In genomic region chr2:172087191-172087779, GRCh38 we compare ENCODE assay signal across 12 cellular contexts. TPM values are rescaled to one million over a fixed set of nuclear protein-coding genes. Genes with fewer than 3 reads are reported as not detected.
A peak's percentile ranks its signal among the peaks of the same experiment; 100 is the strongest.
DNase-seq lines count a peak whose midpoint lies in the region; ATAC-seq and TF ChIP-seq lines count a peak whose summit lies in the region.
"Had no signal": no experiment of that assay in that cellular context is flagged by ENCODE, and none has a peak within 500 bp of the region (broad histone marks: within the 10 kb centered on the region; RNA-seq: fewer than 3 reads in every experiment).

No MANE protein-coding gene starts in this region.

- H3K4me1 ChIP-seq in gastrocnemius medialis, result peaks cover 40 to 43% of the 10 kb centered on the region in 2 donors

- in situ Hi-C loops in gastrocnemius medialis (cut with MboI; ENCODE audit: low sequenced_read_pairs in 4 of 4), result loop anchor here in 1 of 4 donors (25.0 kb wide), 1 partner anchor 275 kb away; no protein-coding TSS in a partner anchor

- TF ChIP-seq CTCF in HFF-Myc (IDR thresholded peaks at IDR 0.05; ENCODE audit: low read depth, low read length, missing control alignments), result no peak
- TF ChIP-seq CTCF in gastrocnemius medialis (IDR thresholded peaks at IDR 0.05 in 4 of 5, conservative IDR thresholded peaks at IDR 0.05 in 1 of 5), result no peak

- H3K36me3 ChIP-seq in gastrocnemius medialis, result no peaks in the 10 kb centered on the region

- peak overlapping the region; percentile 73 for H3K27ac Mint-ChIP-seq in central memory CD8-positive, alpha-beta T cell (ENCODE audit: low read depth)
- H3K27ac Mint-ChIP-seq in naive thymus-derived CD8-positive, alpha-beta T cell, result peak overlapping the region in 8 of 10 donors; percentile 37 to 93 (median 66)

- no peak overlapping the region for H3K27ac ChIP-seq in gastrocnemius medialis
- H3K27ac ChIP-seq: epithelial cell of prostate had no signal

- no peak for ATAC-seq in central memory CD8-positive, alpha-beta T cell (replicated peaks; ENCODE audit: extremely low read depth, poor library complexity, severe bottlenecking)
- no peak for ATAC-seq in naive thymus-derived CD8-positive, alpha-beta T cell
- no peak for ATAC-seq in gastrocnemius medialis
- ATAC-seq: left cardiac atrium had no signal

- H3K27me3 Mint-ChIP-seq in central memory CD8-positive, alpha-beta T cell, result peaks cover 98% of the 10 kb centered on the region
- H3K27me3 Mint-ChIP-seq in naive thymus-derived CD8-positive, alpha-beta T cell, result peaks cover 51 to 99% (median 74%) of the 10 kb centered on the region in 5 donors

- peaks cover 100% of the 10 kb centered on the region in 3 donors for H3K27me3 ChIP-seq in gastrocnemius medialis

- peak; percentile 7 for DNase-seq in AG20443 (ENCODE audit: low spot score)
- DNase-seq in HFF-Myc (ENCODE audit: extremely low read depth, low read depth), result no peak
- no peak for DNase-seq in central memory CD8-positive, alpha-beta T cell (ENCODE audit: low spot score in 2 of 2)
- DNase-seq in naive thymus-derived CD8-positive, alpha-beta T cell, result peak in 3 of 10 donors; percentile 20 to 35 (median 22)
- no peak for DNase-seq in gastrocnemius medialis
- no peak for DNase-seq in NCI-H524 (lab: John Stamatoyannopoulos, UW)
- DNase-seq in NCI-H1105 (lab: John Stamatoyannopoulos, UW), result no peak
- DNase-seq in stimulated activated CD4-positive, alpha-beta T cell treated with anti-CD3 and anti-CD28 coated beads, Interleukin-1b, Interleukin-23, amount 100 ng/mL, for 48 hours, result no peak
- DNase-seq: left cardiac atrium, NCI-H345 had no signal

- peak overlapping the region; percentile 63 for H3K4me3 ChIP-seq in HFF-Myc (replicated peaks; ENCODE audit: low read depth, low read length)
- H3K4me3 ChIP-seq in gastrocnemius medialis, result peak overlapping the region in 1 of 4 donors; percentile 37

- peaks cover 39% of the 10 kb centered on the region for H3K4me1 Mint-ChIP-seq in central memory CD8-positive, alpha-beta T cell
- peaks cover 21 to 60% (median 48%) of the 10 kb centered on the region in 4 donors for H3K4me1 Mint-ChIP-seq in naive thymus-derived CD8-positive, alpha-beta T cell

- intact Hi-C loops in gastrocnemius medialis (cut with DNase I; ENCODE audit: low total_unique reads), result no loop called here

- POLR2A ChIA-PET in naive thymus-derived CD8-positive, alpha-beta T cell (lab: Charles Lee), result interaction anchor here (1.1 to 6.5 kb wide), 5 partner anchors 9 to 15 kb away, joined by 3 to 40 read pairs (median 7); partner anchors contain the start of gene DLX2

- no peaks in the 10 kb centered on the region for H3K9me3 Mint-ChIP-seq in central memory CD8-positive, alpha-beta T cell
- peaks cover 0 to 24% (median 5%) of the 10 kb centered on the region in 9 donors for H3K9me3 Mint-ChIP-seq in naive thymus-derived CD8-positive, alpha-beta T cell

- peaks cover 47% of the 10 kb centered on the region for H3K36me3 Mint-ChIP-seq in central memory CD8-positive, alpha-beta T cell (ENCODE audit: insufficient read depth)
- peaks cover 0 to 14% (median 12%) of the 10 kb centered on the region in 3 donors for H3K36me3 Mint-ChIP-seq in naive thymus-derived CD8-positive, alpha-beta T cell

- no peaks in the 10 kb centered on the region for H3K9me3 ChIP-seq in gastrocnemius medialis

- no peak for TF ChIP-seq POLR2A in gastrocnemius medialis (IDR thresholded peaks at IDR 0.05)

- H3K4me3 Mint-ChIP-seq in central memory CD8-positive, alpha-beta T cell, result peak overlapping the region; percentile 73
- H3K4me3 Mint-ChIP-seq in naive thymus-derived CD8-positive, alpha-beta T cell, result peak overlapping the region in 9 of 10 donors; percentile 19 to 84 (median 63)

RNA-seq across cellular contexts. Expression of gene DLX1, which starts 2.0 kb away (rescaled TPM):
- not detected for total RNA-seq in naive thymus-derived CD8-positive, alpha-beta T cell
- polyA plus RNA-seq in naive thymus-derived CD8-positive, alpha-beta T cell, result not detected
- under 1 TPM in 1 of 4 donors, not detected in 3; 0.16 TPM for total RNA-seq in gastrocnemius medialis
- total RNA-seq: skeletal muscle tissue had no signal

RNA-seq across cellular contexts. Expression of gene DLX2, which starts 15.4 kb away (rescaled TPM):
- total RNA-seq in naive thymus-derived CD8-positive, alpha-beta T cell, result not detected
- polyA plus RNA-seq in naive thymus-derived CD8-positive, alpha-beta T cell, result not detected
- not detected for total RNA-seq in gastrocnemius medialis
- total RNA-seq: left cardiac atrium, skeletal muscle tissue had no signal
